ENCODE assay signal across 1 cellular context in the genomic region with DNA sequence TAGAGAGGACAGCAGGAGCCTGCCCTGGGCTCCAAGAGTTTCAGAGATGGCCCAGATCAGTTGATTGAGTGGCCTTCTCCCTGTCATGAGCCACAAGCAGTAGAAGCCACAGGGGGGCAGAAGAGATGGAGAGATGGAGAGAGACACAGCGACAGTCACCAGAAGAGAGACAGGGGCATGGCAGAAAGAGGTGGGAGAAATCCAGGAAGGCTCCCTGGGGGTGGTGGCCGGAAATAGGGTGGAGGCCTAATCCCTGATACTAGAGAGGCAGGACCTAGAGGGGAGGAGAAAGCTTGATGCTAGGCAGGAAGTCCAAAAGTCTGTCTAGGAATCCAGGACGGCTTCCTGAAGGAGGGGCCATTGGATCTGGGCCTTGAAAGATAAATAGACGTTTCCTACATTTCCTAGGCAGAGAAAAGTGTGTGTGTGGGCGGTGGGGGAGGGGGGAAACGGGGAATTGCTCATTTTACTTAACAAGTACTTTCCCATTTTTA.
A peak's percentile ranks its signal among the peaks of the same experiment; 100 is the strongest.
TF ChIP-seq lines count a peak whose summit lies in the region.

No MANE protein-coding gene starts in this region.

TF ChIP-seq in K562, 482 proteins besides CTCF, POLR2A, EP300 and RAD21 (continued from another document and continues in another):
- TF ChIP-seq, protein P1, sequence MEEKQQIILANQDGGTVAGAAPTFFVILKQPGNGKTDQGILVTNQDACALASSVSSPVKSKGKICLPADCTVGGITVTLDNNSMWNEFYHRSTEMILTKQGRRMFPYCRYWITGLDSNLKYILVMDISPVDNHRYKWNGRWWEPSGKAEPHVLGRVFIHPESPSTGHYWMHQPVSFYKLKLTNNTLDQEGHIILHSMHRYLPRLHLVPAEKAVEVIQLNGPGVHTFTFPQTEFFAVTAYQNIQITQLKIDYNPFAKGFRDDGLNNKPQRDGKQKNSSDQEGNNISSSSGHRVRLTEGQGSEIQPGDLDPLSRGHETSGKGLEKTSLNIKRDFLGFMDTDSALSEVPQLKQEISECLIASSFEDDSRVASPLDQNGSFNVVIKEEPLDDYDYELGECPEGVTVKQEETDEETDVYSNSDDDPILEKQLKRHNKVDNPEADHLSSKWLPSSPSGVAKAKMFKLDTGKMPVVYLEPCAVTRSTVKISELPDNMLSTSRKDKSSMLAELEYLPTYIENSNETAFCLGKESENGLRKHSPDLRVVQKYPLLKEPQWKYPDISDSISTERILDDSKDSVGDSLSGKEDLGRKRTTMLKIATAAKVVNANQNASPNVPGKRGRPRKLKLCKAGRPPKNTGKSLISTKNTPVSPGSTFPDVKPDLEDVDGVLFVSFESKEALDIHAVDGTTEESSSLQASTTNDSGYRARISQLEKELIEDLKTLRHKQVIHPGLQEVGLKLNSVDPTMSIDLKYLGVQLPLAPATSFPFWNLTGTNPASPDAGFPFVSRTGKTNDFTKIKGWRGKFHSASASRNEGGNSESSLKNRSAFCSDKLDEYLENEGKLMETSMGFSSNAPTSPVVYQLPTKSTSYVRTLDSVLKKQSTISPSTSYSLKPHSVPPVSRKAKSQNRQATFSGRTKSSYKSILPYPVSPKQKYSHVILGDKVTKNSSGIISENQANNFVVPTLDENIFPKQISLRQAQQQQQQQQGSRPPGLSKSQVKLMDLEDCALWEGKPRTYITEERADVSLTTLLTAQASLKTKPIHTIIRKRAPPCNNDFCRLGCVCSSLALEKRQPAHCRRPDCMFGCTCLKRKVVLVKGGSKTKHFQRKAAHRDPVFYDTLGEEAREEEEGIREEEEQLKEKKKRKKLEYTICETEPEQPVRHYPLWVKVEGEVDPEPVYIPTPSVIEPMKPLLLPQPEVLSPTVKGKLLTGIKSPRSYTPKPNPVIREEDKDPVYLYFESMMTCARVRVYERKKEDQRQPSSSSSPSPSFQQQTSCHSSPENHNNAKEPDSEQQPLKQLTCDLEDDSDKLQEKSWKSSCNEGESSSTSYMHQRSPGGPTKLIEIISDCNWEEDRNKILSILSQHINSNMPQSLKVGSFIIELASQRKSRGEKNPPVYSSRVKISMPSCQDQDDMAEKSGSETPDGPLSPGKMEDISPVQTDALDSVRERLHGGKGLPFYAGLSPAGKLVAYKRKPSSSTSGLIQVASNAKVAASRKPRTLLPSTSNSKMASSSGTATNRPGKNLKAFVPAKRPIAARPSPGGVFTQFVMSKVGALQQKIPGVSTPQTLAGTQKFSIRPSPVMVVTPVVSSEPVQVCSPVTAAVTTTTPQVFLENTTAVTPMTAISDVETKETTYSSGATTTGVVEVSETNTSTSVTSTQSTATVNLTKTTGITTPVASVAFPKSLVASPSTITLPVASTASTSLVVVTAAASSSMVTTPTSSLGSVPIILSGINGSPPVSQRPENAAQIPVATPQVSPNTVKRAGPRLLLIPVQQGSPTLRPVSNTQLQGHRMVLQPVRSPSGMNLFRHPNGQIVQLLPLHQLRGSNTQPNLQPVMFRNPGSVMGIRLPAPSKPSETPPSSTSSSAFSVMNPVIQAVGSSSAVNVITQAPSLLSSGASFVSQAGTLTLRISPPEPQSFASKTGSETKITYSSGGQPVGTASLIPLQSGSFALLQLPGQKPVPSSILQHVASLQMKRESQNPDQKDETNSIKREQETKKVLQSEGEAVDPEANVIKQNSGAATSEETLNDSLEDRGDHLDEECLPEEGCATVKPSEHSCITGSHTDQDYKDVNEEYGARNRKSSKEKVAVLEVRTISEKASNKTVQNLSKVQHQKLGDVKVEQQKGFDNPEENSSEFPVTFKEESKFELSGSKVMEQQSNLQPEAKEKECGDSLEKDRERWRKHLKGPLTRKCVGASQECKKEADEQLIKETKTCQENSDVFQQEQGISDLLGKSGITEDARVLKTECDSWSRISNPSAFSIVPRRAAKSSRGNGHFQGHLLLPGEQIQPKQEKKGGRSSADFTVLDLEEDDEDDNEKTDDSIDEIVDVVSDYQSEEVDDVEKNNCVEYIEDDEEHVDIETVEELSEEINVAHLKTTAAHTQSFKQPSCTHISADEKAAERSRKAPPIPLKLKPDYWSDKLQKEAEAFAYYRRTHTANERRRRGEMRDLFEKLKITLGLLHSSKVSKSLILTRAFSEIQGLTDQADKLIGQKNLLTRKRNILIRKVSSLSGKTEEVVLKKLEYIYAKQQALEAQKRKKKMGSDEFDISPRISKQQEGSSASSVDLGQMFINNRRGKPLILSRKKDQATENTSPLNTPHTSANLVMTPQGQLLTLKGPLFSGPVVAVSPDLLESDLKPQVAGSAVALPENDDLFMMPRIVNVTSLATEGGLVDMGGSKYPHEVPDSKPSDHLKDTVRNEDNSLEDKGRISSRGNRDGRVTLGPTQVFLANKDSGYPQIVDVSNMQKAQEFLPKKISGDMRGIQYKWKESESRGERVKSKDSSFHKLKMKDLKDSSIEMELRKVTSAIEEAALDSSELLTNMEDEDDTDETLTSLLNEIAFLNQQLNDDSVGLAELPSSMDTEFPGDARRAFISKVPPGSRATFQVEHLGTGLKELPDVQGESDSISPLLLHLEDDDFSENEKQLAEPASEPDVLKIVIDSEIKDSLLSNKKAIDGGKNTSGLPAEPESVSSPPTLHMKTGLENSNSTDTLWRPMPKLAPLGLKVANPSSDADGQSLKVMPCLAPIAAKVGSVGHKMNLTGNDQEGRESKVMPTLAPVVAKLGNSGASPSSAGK (IDR thresholded peaks at IDR 0.05): no peak
- TF ChIP-seq, protein P2, sequence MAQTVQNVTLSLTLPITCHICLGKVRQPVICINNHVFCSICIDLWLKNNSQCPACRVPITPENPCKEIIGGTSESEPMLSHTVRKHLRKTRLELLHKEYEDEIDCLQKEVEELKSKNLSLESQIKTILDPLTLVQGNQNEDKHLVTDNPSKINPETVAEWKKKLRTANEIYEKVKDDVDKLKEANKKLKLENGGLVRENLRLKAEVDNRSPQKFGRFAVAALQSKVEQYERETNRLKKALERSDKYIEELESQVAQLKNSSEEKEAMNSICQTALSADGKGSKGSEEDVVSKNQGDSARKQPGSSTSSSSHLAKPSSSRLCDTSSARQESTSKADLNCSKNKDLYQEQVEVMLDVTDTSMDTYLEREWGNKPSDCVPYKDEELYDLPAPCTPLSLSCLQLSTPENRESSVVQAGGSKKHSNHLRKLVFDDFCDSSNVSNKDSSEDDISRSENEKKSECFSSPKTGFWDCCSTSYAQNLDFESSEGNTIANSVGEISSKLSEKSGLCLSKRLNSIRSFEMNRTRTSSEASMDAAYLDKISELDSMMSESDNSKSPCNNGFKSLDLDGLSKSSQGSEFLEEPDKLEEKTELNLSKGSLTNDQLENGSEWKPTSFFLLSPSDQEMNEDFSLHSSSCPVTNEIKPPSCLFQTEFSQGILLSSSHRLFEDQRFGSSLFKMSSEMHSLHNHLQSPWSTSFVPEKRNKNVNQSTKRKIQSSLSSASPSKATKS (CRISPR knock-in tag; IDR thresholded peaks at IDR 0.05): no peak
- peak; percentile 36; the same call in 1 of the 2 replicates for TF ChIP-seq RB1 (IDR thresholded peaks at IDR 0.05; ENCODE audit: low read depth)
- TF ChIP-seq, protein P3, sequence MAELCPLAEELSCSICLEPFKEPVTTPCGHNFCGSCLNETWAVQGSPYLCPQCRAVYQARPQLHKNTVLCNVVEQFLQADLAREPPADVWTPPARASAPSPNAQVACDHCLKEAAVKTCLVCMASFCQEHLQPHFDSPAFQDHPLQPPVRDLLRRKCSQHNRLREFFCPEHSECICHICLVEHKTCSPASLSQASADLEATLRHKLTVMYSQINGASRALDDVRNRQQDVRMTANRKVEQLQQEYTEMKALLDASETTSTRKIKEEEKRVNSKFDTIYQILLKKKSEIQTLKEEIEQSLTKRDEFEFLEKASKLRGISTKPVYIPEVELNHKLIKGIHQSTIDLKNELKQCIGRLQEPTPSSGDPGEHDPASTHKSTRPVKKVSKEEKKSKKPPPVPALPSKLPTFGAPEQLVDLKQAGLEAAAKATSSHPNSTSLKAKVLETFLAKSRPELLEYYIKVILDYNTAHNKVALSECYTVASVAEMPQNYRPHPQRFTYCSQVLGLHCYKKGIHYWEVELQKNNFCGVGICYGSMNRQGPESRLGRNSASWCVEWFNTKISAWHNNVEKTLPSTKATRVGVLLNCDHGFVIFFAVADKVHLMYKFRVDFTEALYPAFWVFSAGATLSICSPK (IDR thresholded peaks at IDR 0.05; ENCODE audit: borderline replicate concordance): no peak
- no peak for TF ChIP-seq NEUROD1 (IDR thresholded peaks at IDR 0.05; ENCODE audit: borderline replicate concordance, low read depth, low read length, partially characterized antibody)
- TF ChIP-seq, protein P4, sequence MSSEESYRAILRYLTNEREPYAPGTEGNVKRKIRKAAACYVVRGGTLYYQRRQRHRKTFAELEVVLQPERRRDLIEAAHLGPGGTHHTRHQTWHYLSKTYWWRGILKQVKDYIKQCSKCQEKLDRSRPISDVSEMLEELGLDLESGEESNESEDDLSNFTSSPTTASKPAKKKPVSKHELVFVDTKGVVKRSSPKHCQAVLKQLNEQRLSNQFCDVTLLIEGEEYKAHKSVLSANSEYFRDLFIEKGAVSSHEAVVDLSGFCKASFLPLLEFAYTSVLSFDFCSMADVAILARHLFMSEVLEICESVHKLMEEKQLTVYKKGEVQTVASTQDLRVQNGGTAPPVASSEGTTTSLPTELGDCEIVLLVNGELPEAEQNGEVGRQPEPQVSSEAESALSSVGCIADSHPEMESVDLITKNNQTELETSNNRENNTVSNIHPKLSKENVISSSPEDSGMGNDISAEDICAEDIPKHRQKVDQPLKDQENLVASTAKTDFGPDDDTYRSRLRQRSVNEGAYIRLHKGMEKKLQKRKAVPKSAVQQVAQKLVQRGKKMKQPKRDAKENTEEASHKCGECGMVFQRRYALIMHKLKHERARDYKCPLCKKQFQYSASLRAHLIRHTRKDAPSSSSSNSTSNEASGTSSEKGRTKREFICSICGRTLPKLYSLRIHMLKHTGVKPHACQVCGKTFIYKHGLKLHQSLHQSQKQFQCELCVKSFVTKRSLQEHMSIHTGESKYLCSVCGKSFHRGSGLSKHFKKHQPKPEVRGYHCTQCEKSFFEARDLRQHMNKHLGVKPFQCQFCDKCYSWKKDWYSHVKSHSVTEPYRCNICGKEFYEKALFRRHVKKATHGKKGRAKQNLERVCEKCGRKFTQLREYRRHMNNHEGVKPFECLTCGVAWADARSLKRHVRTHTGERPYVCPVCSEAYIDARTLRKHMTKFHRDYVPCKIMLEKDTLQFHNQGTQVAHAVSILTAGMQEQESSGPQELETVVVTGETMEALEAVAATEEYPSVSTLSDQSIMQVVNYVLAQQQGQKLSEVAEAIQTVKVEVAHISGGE (CRISPR knock-in tag; IDR thresholded peaks at IDR 0.05): no peak
- TF ChIP-seq, protein P5, sequence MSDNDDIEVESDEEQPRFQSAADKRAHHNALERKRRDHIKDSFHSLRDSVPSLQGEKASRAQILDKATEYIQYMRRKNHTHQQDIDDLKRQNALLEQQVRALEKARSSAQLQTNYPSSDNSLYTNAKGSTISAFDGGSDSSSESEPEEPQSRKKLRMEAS (CRISPR knock-in tag; IDR thresholded peaks at IDR 0.05): no peak
- TF ChIP-seq ZNF146 (CRISPR knock-in tag; IDR thresholded peaks at IDR 0.05; ENCODE audit: unreplicated experiment): no peak
- TF ChIP-seq ZNF121 (CRISPR knock-in tag; conservative IDR thresholded peaks at IDR 0.05): 0 out of 2 replicates have a peak, but pooled peaks have one; percentile 7
- TF ChIP-seq ZNF316 (IDR thresholded peaks at IDR 0.05): no peak
- TF ChIP-seq, protein P6, sequence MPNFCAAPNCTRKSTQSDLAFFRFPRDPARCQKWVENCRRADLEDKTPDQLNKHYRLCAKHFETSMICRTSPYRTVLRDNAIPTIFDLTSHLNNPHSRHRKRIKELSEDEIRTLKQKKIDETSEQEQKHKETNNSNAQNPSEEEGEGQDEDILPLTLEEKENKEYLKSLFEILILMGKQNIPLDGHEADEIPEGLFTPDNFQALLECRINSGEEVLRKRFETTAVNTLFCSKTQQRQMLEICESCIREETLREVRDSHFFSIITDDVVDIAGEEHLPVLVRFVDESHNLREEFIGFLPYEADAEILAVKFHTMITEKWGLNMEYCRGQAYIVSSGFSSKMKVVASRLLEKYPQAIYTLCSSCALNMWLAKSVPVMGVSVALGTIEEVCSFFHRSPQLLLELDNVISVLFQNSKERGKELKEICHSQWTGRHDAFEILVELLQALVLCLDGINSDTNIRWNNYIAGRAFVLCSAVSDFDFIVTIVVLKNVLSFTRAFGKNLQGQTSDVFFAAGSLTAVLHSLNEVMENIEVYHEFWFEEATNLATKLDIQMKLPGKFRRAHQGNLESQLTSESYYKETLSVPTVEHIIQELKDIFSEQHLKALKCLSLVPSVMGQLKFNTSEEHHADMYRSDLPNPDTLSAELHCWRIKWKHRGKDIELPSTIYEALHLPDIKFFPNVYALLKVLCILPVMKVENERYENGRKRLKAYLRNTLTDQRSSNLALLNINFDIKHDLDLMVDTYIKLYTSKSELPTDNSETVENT (CRISPR knock-in tag; IDR thresholded peaks at IDR 0.05): no peak
- TF ChIP-seq SMAD2 (IDR thresholded peaks at IDR 0.05; ENCODE audit: low read depth, low read length): no peak
- no peak for TF ChIP-seq ZNF184 (CRISPR knock-in tag; IDR thresholded peaks at IDR 0.05)
- TF ChIP-seq TAF15 (IDR thresholded peaks at IDR 0.05; ENCODE audit: low read depth, low read length): no peak
- TF ChIP-seq HCFC1 (IDR thresholded peaks at IDR 0.05; ENCODE audit: low read depth, low read length): no peak
- TF ChIP-seq PPARD (CRISPR knock-in tag; IDR thresholded peaks at IDR 0.05): no peak
- peak in 1 of 2 experiments; percentile 41; a peak in 1 of 4 replicates for TF ChIP-seq TRIM24 (IDR thresholded peaks at IDR 0.05)
- TF ChIP-seq, protein P7, sequence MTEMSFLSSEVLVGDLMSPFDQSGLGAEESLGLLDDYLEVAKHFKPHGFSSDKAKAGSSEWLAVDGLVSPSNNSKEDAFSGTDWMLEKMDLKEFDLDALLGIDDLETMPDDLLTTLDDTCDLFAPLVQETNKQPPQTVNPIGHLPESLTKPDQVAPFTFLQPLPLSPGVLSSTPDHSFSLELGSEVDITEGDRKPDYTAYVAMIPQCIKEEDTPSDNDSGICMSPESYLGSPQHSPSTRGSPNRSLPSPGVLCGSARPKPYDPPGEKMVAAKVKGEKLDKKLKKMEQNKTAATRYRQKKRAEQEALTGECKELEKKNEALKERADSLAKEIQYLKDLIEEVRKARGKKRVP (CRISPR knock-in tag; IDR thresholded peaks at IDR 0.05): no peak
- no peak for TF ChIP-seq CAMTA2 (CRISPR knock-in tag; conservative IDR thresholded peaks at IDR 0.05)
- TF ChIP-seq POLR2AphosphoS2 (IDR thresholded peaks at IDR 0.05; ENCODE audit: low read length): no peak
- TF ChIP-seq, protein P8, sequence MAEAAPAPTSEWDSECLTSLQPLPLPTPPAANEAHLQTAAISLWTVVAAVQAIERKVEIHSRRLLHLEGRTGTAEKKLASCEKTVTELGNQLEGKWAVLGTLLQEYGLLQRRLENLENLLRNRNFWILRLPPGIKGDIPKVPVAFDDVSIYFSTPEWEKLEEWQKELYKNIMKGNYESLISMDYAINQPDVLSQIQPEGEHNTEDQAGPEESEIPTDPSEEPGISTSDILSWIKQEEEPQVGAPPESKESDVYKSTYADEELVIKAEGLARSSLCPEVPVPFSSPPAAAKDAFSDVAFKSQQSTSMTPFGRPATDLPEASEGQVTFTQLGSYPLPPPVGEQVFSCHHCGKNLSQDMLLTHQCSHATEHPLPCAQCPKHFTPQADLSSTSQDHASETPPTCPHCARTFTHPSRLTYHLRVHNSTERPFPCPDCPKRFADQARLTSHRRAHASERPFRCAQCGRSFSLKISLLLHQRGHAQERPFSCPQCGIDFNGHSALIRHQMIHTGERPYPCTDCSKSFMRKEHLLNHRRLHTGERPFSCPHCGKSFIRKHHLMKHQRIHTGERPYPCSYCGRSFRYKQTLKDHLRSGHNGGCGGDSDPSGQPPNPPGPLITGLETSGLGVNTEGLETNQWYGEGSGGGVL (CRISPR knock-in tag; IDR thresholded peaks at IDR 0.05): no peak
- no peak for TF ChIP-seq TGIF2 (CRISPR knock-in tag; IDR thresholded peaks at IDR 0.05)
- TF ChIP-seq HSF4 (CRISPR knock-in tag; IDR thresholded peaks at IDR 0.05; ENCODE audit: borderline replicate concordance): no peak
- TF ChIP-seq CHD1 (IDR thresholded peaks at IDR 0.05; ENCODE audit: low read length): no peak
- no peak for TF ChIP-seq ZNF354B (CRISPR knock-in tag; IDR thresholded peaks at IDR 0.05)
- no peak for TF ChIP-seq FOXK1 (CRISPR knock-in tag; IDR thresholded peaks at IDR 0.05; ENCODE audit: borderline replicate concordance)
- TF ChIP-seq ZNF766 (CRISPR knock-in tag; conservative IDR thresholded peaks at IDR 0.05): no peak
- no peak for TF ChIP-seq DIDO1 (tag; IDR thresholded peaks at IDR 0.05; ENCODE audit: low read depth)
